Comparison of ENCODE assay signal across 12 cellular contexts in the genomic region with DNA sequence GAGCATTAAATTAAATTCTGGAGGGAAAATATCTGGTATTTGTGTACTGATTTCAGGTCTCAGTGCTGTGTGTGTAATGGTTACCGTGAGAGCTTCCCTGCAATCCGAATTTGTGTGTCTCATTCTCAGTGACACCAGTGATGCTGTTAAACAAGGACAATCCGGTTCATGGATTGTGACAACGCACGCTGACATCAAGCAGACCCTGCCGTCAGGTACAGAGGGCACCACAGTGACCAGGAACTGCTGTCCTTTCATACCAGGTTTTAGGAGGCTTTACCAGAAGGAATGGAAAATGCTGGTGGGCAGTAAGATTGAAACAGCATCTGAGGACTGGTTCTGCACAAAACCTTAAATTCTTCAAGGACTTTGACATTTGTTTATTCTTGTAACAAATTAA. TPM values are rescaled to one million over a fixed set of nuclear protein-coding genes. Genes with fewer than 3 reads are reported as not detected.
DNase-seq lines count a peak whose midpoint lies in the region; ATAC-seq and TF ChIP-seq lines count a peak whose summit lies in the region.
"Had no signal": no experiment of that assay in that cellular context is flagged by ENCODE, and none has a peak within 500 bp of the region (broad histone marks: within the 10 kb centered on the region; RNA-seq: fewer than 3 reads in every experiment).

No MANE protein-coding gene starts in this region.

- intact Hi-C loops in CD8-positive, alpha-beta T cell (cut with DNase I, micrococcal nuclease): loop anchor here (2.0 to 5.0 kb wide), 4 partner anchors 64 to 1506 kb away; a partner anchor contains a TSS
- intact Hi-C loops in mucosa of descending colon (cut with DNase I, micrococcal nuclease): loop anchor here in 1 of 2 donors (10.0 kb wide), 1 partner anchor 264 kb away; no protein-coding TSS in a partner anchor

- POLR2A ChIA-PET in CD8-positive, alpha-beta T cell (lab: Charles Lee): no interaction called here

- no peaks in the 10 kb centered on the region for H3K9me3 Mint-ChIP-seq in CD8-positive, alpha-beta T cell

- H3K4me1 ChIP-seq in CD8-positive, alpha-beta T cell (ENCODE audit: insufficient read depth, low read length): peaks cover 6% of the 10 kb centered on the region
- H3K4me1 ChIP-seq in right atrium auricular region (peaks cover 0 to 39% of the 10 kb centered on the region in 2 donors), skeletal muscle tissue (ENCODE audit: control insufficient read depth in 3 of 3, insufficient read depth in 3 of 3, low read length in 3 of 3) (peaks cover 22 to 30% (median 27%) of the 10 kb centered on the region in 3 donors), mucosa of descending colon (ENCODE audit: low read depth) (peaks cover 14% of the 10 kb centered on the region)

- peak overlapping the region in 2 of 3 donors; percentile 82 to 83 for H3K9ac ChIP-seq in skeletal muscle tissue (ENCODE audit: low read depth in 1 of 3, low read length in 3 of 3)

- CTCF ChIA-PET in CD8-positive, alpha-beta T cell (lab: Charles Lee): interaction anchor here (2.3 kb wide), 1 partner anchor 11 kb away, joined by 6 read pairs; no protein-coding TSS in a partner anchor

- no peak for DNase-seq in CD8-positive, alpha-beta T cell
- DNase-seq in T-helper 17 cell (no peak), right atrium auricular region (ENCODE audit: low spot score) (no peak), NCI-H526 (lab: John Stamatoyannopoulos, UW) (no peak), mucosa of descending colon (no peak)
- DNase-seq: GF-D8; NCI-H1092; stimulated activated CD4-positive, alpha-beta T cell treated with anti-CD3 and anti-CD28 coated beads, Interleukin-2, amount 100 ng/mL, for 24 hours had no signal

- H3K4me3 Mint-ChIP-seq in CD8-positive, alpha-beta T cell: peak overlapping the region; percentile 8
- H3K4me3 Mint-ChIP-seq in T-helper 17 cell: peak overlapping the region; percentile 57

- peaks cover 14% of the 10 kb centered on the region for H3K4me1 Mint-ChIP-seq in CD8-positive, alpha-beta T cell (ENCODE audit: low read depth)
- peaks cover 20% of the 10 kb centered on the region for H3K4me1 Mint-ChIP-seq in T-helper 17 cell

- no peak for TF ChIP-seq CTCF in CD8-positive, alpha-beta T cell (IDR thresholded peaks at IDR 0.05)
- TF ChIP-seq CTCF in right atrium auricular region (IDR thresholded peaks at IDR 0.05): no peak
- TF ChIP-seq CTCF in mucosa of descending colon (IDR thresholded peaks at IDR 0.05): no peak

- no peak for ATAC-seq in CD8-positive, alpha-beta T cell
- ATAC-seq in T-helper 17 cell: no peak
- ATAC-seq in HG03469 (IDR thresholded peaks at IDR 0.05; ENCODE audit: unreplicated experiment): no peak
- ATAC-seq in mucosa of descending colon: no peak

- H3K36me3 Mint-ChIP-seq in CD8-positive, alpha-beta T cell: peaks cover 2% of the 10 kb centered on the region
- peaks cover 3% of the 10 kb centered on the region for H3K36me3 Mint-ChIP-seq in T-helper 17 cell (ENCODE audit: low read depth)

- H3K36me3 ChIP-seq in CD8-positive, alpha-beta T cell (ENCODE audit: insufficient read depth, low read length): no peaks in the 10 kb centered on the region
- H3K36me3 ChIP-seq in right atrium auricular region (no peaks in the 10 kb centered on the region), skeletal muscle tissue (ENCODE audit: control insufficient read depth in 3 of 3, insufficient read depth in 3 of 3, low read length in 3 of 3) (no peaks in the 10 kb centered on the region), mucosa of descending colon (ENCODE audit: low read depth) (no peaks in the 10 kb centered on the region)

- no peak overlapping the region for H3K27ac Mint-ChIP-seq in CD8-positive, alpha-beta T cell
- no peak overlapping the region for H3K27ac Mint-ChIP-seq in T-helper 17 cell

- no peak overlapping the region for H3K4me3 ChIP-seq in CD8-positive, alpha-beta T cell (ENCODE audit: low read depth, low read length)
- H3K4me3 ChIP-seq in right atrium auricular region (peak overlapping the region; percentile 60 to 61), skeletal muscle tissue (ENCODE audit: low read length in 3 of 3) (peak overlapping the region; percentile 41 to 77 (median 74)), mucosa of descending colon (no peak overlapping the region)

- H3K27me3 ChIP-seq in CD8-positive, alpha-beta T cell (ENCODE audit: insufficient read depth, low read length): no peaks in the 10 kb centered on the region
- H3K27me3 ChIP-seq in right atrium auricular region (no peaks in the 10 kb centered on the region), skeletal muscle tissue (ENCODE audit: control insufficient read depth in 3 of 3, insufficient read depth in 3 of 3, low read length in 3 of 3) (no peaks in the 10 kb centered on the region)

- no peaks in the 10 kb centered on the region for H3K9me3 ChIP-seq in CD8-positive, alpha-beta T cell (ENCODE audit: low read length)
- peaks cover 2% of the 10 kb centered on the region for H3K9me3 ChIP-seq in T-helper 17 cell (ENCODE audit: control insufficient read depth, low read length, poor library complexity, severe bottlenecking)
- no peaks in the 10 kb centered on the region for H3K9me3 ChIP-seq in right atrium auricular region
- H3K9me3 ChIP-seq in skeletal muscle tissue (ENCODE audit: control insufficient read depth in 3 of 3, low read length in 3 of 3): no peaks in the 10 kb centered on the region
- no peaks in the 10 kb centered on the region for H3K9me3 ChIP-seq in mucosa of descending colon

- H3K27me3 Mint-ChIP-seq in CD8-positive, alpha-beta T cell (ENCODE audit: low read depth): no peaks in the 10 kb centered on the region
- no peaks in the 10 kb centered on the region for H3K27me3 Mint-ChIP-seq in T-helper 17 cell

- no peak overlapping the region for H3K27ac ChIP-seq in CD8-positive, alpha-beta T cell (ENCODE audit: low read depth, low read length)
- H3K27ac ChIP-seq in right atrium auricular region (peak overlapping the region; percentile 84 to 90), skeletal muscle tissue (ENCODE audit: low read depth, low read length) (peak overlapping the region; percentile 51)
- H3K27ac ChIP-seq: VCaP had no signal

RNA-seq across cellular contexts. Expression of a gene that starts 30.5 kb away (rescaled TPM):
- not detected for total RNA-seq in CD8-positive, alpha-beta T cell
- total RNA-seq in T-helper 17 cell: not detected
- total RNA-seq in right atrium auricular region: not detected
- not detected for total RNA-seq in skeletal muscle tissue
- not detected for total RNA-seq in mucosa of descending colon
- total RNA-seq: mesenteric fat pad had no signal

Comparison
In these comparisons a context has a peak if more than half of its experiments do, and no peak if none do; other contexts are left out.
1. H3K4me3 ChIP-seq: peak in right atrium auricular region (2 of 2) and skeletal muscle tissue (3 of 3); none in CD8-positive, alpha-beta T cell (single experiment) and mucosa of descending colon (single experiment).